Comparison of ENCODE assay signal across 1 cellular context in genomic region chr7:26667514-26668133, GRCh38.
TF ChIP-seq lines count a peak whose summit lies in the region.

No MANE protein-coding gene starts in this region.

TF ChIP-seq in K562, 482 proteins besides CTCF, POLR2A, EP300 and RAD21 (continued from another document and continues in another):
- no peak for TF ChIP-seq MEF2D (tag; conservative IDR thresholded peaks at IDR 0.05; ENCODE audit: low read depth)
- TF ChIP-seq SREBF1 (IDR thresholded peaks at IDR 0.05; ENCODE audit: borderline replicate concordance, low read depth, low read length), result no peak
- TF ChIP-seq CTBP1 (IDR thresholded peaks at IDR 0.05; ENCODE audit: borderline replicate concordance), result peak; percentile 19; the same call in 1 of the 2 replicates
- no peak for TF ChIP-seq MGA (IDR thresholded peaks at IDR 0.05)
- no peak for TF ChIP-seq NCOA4 (IDR thresholded peaks at IDR 0.05; ENCODE audit: partially characterized antibody)
- TF ChIP-seq SUPT5H (IDR thresholded peaks at IDR 0.05), result no peak
- TF ChIP-seq CC2D1A (IDR thresholded peaks at IDR 0.05), result no peak
- TF ChIP-seq SMARCA5 (IDR thresholded peaks at IDR 0.05), result no peak
- no peak for TF ChIP-seq COPS2 (conservative IDR thresholded peaks at IDR 0.05)
- TF ChIP-seq TOE1 (IDR thresholded peaks at IDR 0.05; ENCODE audit: borderline replicate concordance), result no peak
- TF ChIP-seq TOE1 (CRISPR knock-in tag; IDR thresholded peaks at IDR 0.05; ENCODE audit: borderline replicate concordance, low read depth), result no peak
- no peak for TF ChIP-seq KLF6 (CRISPR knock-in tag; IDR thresholded peaks at IDR 0.05; ENCODE audit: borderline replicate concordance)
- peak; percentile 60; the same call in 1 of the 2 replicates for TF ChIP-seq STAG1 (CRISPR knock-in tag; IDR thresholded peaks at IDR 0.05; ENCODE audit: borderline replicate concordance)
- TF ChIP-seq SMAD1 (IDR thresholded peaks at IDR 0.05; ENCODE audit: low read depth, low read length, partially characterized antibody), result no peak
- no peak for TF ChIP-seq BMI1 (IDR thresholded peaks at IDR 0.05; ENCODE audit: low read length)
- no peak for TF ChIP-seq HNRNPL (IDR thresholded peaks at IDR 0.05; ENCODE audit: low read depth, low read length)
- TF ChIP-seq ZNF232 (CRISPR knock-in tag; IDR thresholded peaks at IDR 0.05), result no peak
- TF ChIP-seq DDX20 (tag; IDR thresholded peaks at IDR 0.05; ENCODE audit: low read depth), result no peak
- TF ChIP-seq HDAC1 (IDR thresholded peaks at IDR 0.05), result no peak
- no peak for TF ChIP-seq POLR2AphosphoS2 (IDR thresholded peaks at IDR 0.05; ENCODE audit: low read length)
- no peak for TF ChIP-seq VEZF1 (CRISPR knock-in tag; IDR thresholded peaks at IDR 0.05)
- TF ChIP-seq MYC (IDR thresholded peaks at IDR 0.05; ENCODE audit: low read depth, low read length), result peak; percentile 32; the same call in 1 of the 2 replicates
- TF ChIP-seq MYC (CRISPR knock-in tag; IDR thresholded peaks at IDR 0.05; ENCODE audit: borderline replicate concordance, low read depth), result no peak
- no peak for TF ChIP-seq ZNF584 (CRISPR knock-in tag; IDR thresholded peaks at IDR 0.05; ENCODE audit: low read depth)
- no peak for TF ChIP-seq CEBPB (tag; IDR thresholded peaks at IDR 0.05)
- TF ChIP-seq POLR3G (IDR thresholded peaks at IDR 0.05; ENCODE audit: extremely low read depth, insufficient read length, insufficient replicate concordance), result no peak
- TF ChIP-seq E2F1 (CRISPR knock-in tag; IDR thresholded peaks at IDR 0.05), result peak; percentile 26; the same call in 1 of the 2 replicates
- TF ChIP-seq FOXJ2 (tag; IDR thresholded peaks at IDR 0.05), result no peak
- TF ChIP-seq HINFP (tag; conservative IDR thresholded peaks at IDR 0.05; ENCODE audit: low read depth), result no peak
- peak; percentile 84 for TF ChIP-seq BHLHE40 (IDR thresholded peaks at IDR 0.05; ENCODE audit: low read length)
- no peak for TF ChIP-seq DMBX1 (CRISPR knock-in tag; IDR thresholded peaks at IDR 0.05; ENCODE audit: borderline replicate concordance)
- TF ChIP-seq ZNF143 (CRISPR knock-in tag; IDR thresholded peaks at IDR 0.05), result no peak
- no peak for TF ChIP-seq ZNF324 (CRISPR knock-in tag; IDR thresholded peaks at IDR 0.05)
- TF ChIP-seq PHTF2 (CRISPR knock-in tag; IDR thresholded peaks at IDR 0.05), result no peak
- no peak for TF ChIP-seq KLF13 (tag; IDR thresholded peaks at IDR 0.05; ENCODE audit: borderline replicate concordance, low read depth)
- TF ChIP-seq HLTF (IDR thresholded peaks at IDR 0.05), result no peak
- no peak for TF ChIP-seq ZNF277 (CRISPR knock-in tag; IDR thresholded peaks at IDR 0.05; ENCODE audit: borderline replicate concordance)
- TF ChIP-seq ZFP36 (IDR thresholded peaks at IDR 0.05; ENCODE audit: low read depth, low read length, partially characterized antibody), result peak; percentile 14
- TF ChIP-seq TSC22D4 (tag; IDR thresholded peaks at IDR 0.05), result no peak
- TF ChIP-seq MCM3 (IDR thresholded peaks at IDR 0.05), result no peak
- no peak for TF ChIP-seq FIP1L1 (IDR thresholded peaks at IDR 0.05; ENCODE audit: low read depth, low read length, poor library complexity, severe bottlenecking)
- TF ChIP-seq KLF16 (IDR thresholded peaks at IDR 0.05), result 0 out of 2 replicates have a peak, but pooled peaks have one; percentile 31
- TF ChIP-seq RCOR1 (IDR thresholded peaks at IDR 0.05; ENCODE audit: borderline replicate concordance in 1 of 2, low read depth in 2 of 2, low read length in 2 of 2), result peak in 1 of 2 experiments; percentile 50; a peak in 1 of 4 replicates
- TF ChIP-seq NFE2 (IDR thresholded peaks at IDR 0.05; ENCODE audit: low read depth), result peak; percentile 20; the same call in 1 of the 2 replicates
- no peak for TF ChIP-seq CREB5 (CRISPR knock-in tag; IDR thresholded peaks at IDR 0.05)
- TF ChIP-seq KDM2B (CRISPR knock-in tag; IDR thresholded peaks at IDR 0.05), result no peak
- TF ChIP-seq ZNF511 (CRISPR knock-in tag; IDR thresholded peaks at IDR 0.05), result no peak
- no peak for TF ChIP-seq CSDE1 (IDR thresholded peaks at IDR 0.05)
- TF ChIP-seq THRA (IDR thresholded peaks at IDR 0.05), result no peak
- TF ChIP-seq IFI16 (CRISPR knock-in tag; IDR thresholded peaks at IDR 0.05), result no peak
- no peak for TF ChIP-seq XRCC3 (IDR thresholded peaks at IDR 0.05)
- TF ChIP-seq ZZZ3 (IDR thresholded peaks at IDR 0.05), result no peak
